8 cellular contexts compared by ENCODE assay signal in the genomic region with DNA sequence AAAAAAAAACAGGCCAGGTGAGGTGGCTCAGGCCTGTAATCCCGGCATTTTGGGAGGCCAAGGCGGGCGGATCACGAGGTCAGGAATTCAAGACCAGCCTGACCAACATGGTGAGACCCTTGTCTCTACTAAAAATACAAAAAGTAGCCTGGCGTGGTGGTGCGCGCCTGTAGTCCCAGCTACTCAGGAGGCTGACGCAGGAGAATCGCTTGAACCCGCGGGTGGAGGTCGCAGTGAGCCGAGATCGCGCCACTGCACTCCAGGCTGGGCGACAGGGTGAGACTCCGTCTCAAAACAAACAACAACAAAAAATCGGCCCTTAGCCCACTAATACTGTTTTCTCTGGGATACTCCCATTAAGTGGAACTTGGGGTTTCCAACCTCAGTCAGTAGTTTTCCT. TPM values are rescaled to one million over a fixed set of nuclear protein-coding genes. Genes with fewer than 3 reads are reported as not detected.
DNase-seq lines count a peak whose midpoint lies in the region; ATAC-seq and TF ChIP-seq lines count a peak whose summit lies in the region.
"Not testable (repeated sequence)": the region's sequence is repeated elsewhere in the genome, so short reads cannot be mapped to it uniquely, and the experiment has no call there.

No MANE protein-coding gene starts in this region.

- peak overlapping the region; percentile 79 for H3K9ac ChIP-seq in Loucy (ENCODE audit: low read depth, low read length, poor library complexity, severe bottlenecking)

- H3F3A ChIP-seq in Loucy (ENCODE audit: low read depth), result not testable (repeated sequence)

- not testable (repeated sequence) for H3K9me3 Mint-ChIP-seq in Calu3 (ENCODE audit: low read depth, unreplicated experiment); activated CD4-positive, alpha-beta T cell treated with anti-CD3 and anti-CD28 coated beads for 36 hours (ENCODE audit: low read depth); memory B cell

- H2AFZ ChIP-seq in Loucy (ENCODE audit: low read length), result not testable (repeated sequence)

- not testable (repeated sequence) for TF ChIP-seq CTCF in Calu3 (IDR thresholded peaks at IDR 0.05; ENCODE audit: unreplicated experiment); Loucy (conservative IDR thresholded peaks at IDR 0.05; ENCODE audit: low read length); body of pancreas (IDR thresholded peaks at IDR 0.05); fibroblast of pulmonary artery (IDR thresholded peaks at IDR 0.05; ENCODE audit: low read length, missing control alignments); psoas muscle (IDR thresholded peaks at IDR 0.05); upper lobe of right lung (IDR thresholded peaks at IDR 0.05)

- H3K4me3 Mint-ChIP-seq in Calu3 (ENCODE audit: low read depth, unreplicated experiment) (peak overlapping the region; percentile 99), memory B cell (peak overlapping the region; percentile 24)
- H3K4me3 Mint-ChIP-seq in activated CD4-positive, alpha-beta T cell treated with anti-CD3 and anti-CD28 coated beads for 36 hours, result peak overlapping the region; percentile 95

- not testable (repeated sequence) for H3K4me1 Mint-ChIP-seq in Calu3 (ENCODE audit: low read depth, unreplicated experiment)
- peaks cover 34% of the 10 kb centered on the region for H3K4me1 Mint-ChIP-seq in activated CD4-positive, alpha-beta T cell treated with anti-CD3 and anti-CD28 coated beads for 36 hours
- peaks cover 26% of the 10 kb centered on the region for H3K4me1 Mint-ChIP-seq in memory B cell

- not testable (repeated sequence) for H3K9me3 ChIP-seq in Loucy (ENCODE audit: insufficient read depth, low read depth, low read length); body of pancreas; psoas muscle; upper lobe of right lung

- H3K27ac ChIP-seq in body of pancreas, result peak overlapping the region in 2 of 4 donors; percentile 92 to 95
- H3K27ac ChIP-seq in psoas muscle, upper lobe of right lung: not testable (repeated sequence)

- not testable (repeated sequence) for H4K20me1 ChIP-seq in Loucy (ENCODE audit: insufficient read depth, low read length, poor library complexity, severe bottlenecking)

- not testable (repeated sequence) for H3K36me3 ChIP-seq in Loucy (ENCODE audit: insufficient read depth, low read length); body of pancreas (replicated peaks in 1 of 2; ENCODE audit: insufficient read depth in 1 of 2, low read depth in 2 of 2)
- H3K36me3 ChIP-seq in psoas muscle (ENCODE audit: insufficient read depth in 1 of 2, low read depth in 1 of 2), result peaks cover 10 to 33% of the 10 kb centered on the region in 2 donors
- peaks cover 25% of the 10 kb centered on the region for H3K36me3 ChIP-seq in upper lobe of right lung

- H3K27ac Mint-ChIP-seq in Calu3 (ENCODE audit: unreplicated experiment); activated CD4-positive, alpha-beta T cell treated with anti-CD3 and anti-CD28 coated beads for 36 hours; memory B cell: not testable (repeated sequence)

- H3K4me2 ChIP-seq in Loucy (ENCODE audit: low read depth, low read length, poor library complexity, severe bottlenecking), result peak overlapping the region; percentile 83

- CTCF ChIA-PET in Calu3 (lab: Charles Lee), result not testable (repeated sequence)
- CTCF ChIA-PET in activated CD4-positive, alpha-beta T cell treated with anti-CD3 and anti-CD28 coated beads for 36 hours (lab: Charles Lee), result interaction anchor here (4.1 kb wide), 1 partner anchor 126 kb away, joined by 26 read pairs; a partner anchor contains a TSS

- DNase-seq in Calu3; activated CD4-positive, alpha-beta T cell treated with anti-CD3 and anti-CD28 coated beads for 36 hours; body of pancreas; fibroblast of pulmonary artery (ENCODE audit: low read depth); memory B cell (ENCODE audit: low spot score in 2 of 2); psoas muscle; upper lobe of right lung: not testable (repeated sequence)

- not testable (repeated sequence) for BruUV-seq in Calu3 (replicated peaks; lab: Mats Ljungman, UMichigan)

- not testable (repeated sequence) for H3K27me3 Mint-ChIP-seq in Calu3 (ENCODE audit: unreplicated experiment); activated CD4-positive, alpha-beta T cell treated with anti-CD3 and anti-CD28 coated beads for 36 hours; memory B cell

- 32 to 48% methylated on average over 18 of the region's 18 CpGs for WGBS in body of pancreas, 2 donors
- WGBS in psoas muscle, 3 donors, result 90 to 94% (median 90%) methylated on average over 13 to 17 of the region's 18 CpGs

- POLR2A ChIA-PET in activated CD4-positive, alpha-beta T cell treated with anti-CD3 and anti-CD28 coated beads for 36 hours (lab: Charles Lee), result interaction anchor here (0.7 kb wide), 1 partner anchor 117 kb away, joined by 5 read pairs; no protein-coding TSS in a partner anchor

- not testable (repeated sequence) for ATAC-seq in activated CD4-positive, alpha-beta T cell treated with anti-CD3 and anti-CD28 coated beads for 36 hours; body of pancreas; memory B cell (ENCODE audit: low read depth); psoas muscle; upper lobe of right lung

- H3K4me3 ChIP-seq in Loucy (ENCODE audit: low read length, poor library complexity, severe bottlenecking) (peak overlapping the region; percentile 92), body of pancreas (peak overlapping the region; percentile 72 to 78), fibroblast of pulmonary artery (replicated peaks; ENCODE audit: low read depth, low read length) (peak overlapping the region; percentile 87), psoas muscle (peak overlapping the region; percentile 97), upper lobe of right lung (peak overlapping the region; percentile 86)

- H3K4me1 ChIP-seq in Loucy (ENCODE audit: insufficient read depth, low read length, poor library complexity, severe bottlenecking) (peaks cover 39% of the 10 kb centered on the region), body of pancreas (peaks cover 38% of the 10 kb centered on the region), upper lobe of right lung (peaks cover 12% of the 10 kb centered on the region)
- H3K4me1 ChIP-seq in psoas muscle, result not testable (repeated sequence)

- not testable (repeated sequence) for H3K9me2 ChIP-seq in Loucy (replicated peaks; ENCODE audit: low read depth, low read length)

- not testable (repeated sequence) for TF ChIP-seq POLR2A in body of pancreas (IDR thresholded peaks at IDR 0.05)

- not testable (repeated sequence) for H3K27me3 ChIP-seq in Loucy (ENCODE audit: insufficient read depth, low read length, poor library complexity, severe bottlenecking); body of pancreas; psoas muscle (ENCODE audit: insufficient read depth in 3 of 3, low read length in 2 of 3); upper lobe of right lung

- peaks cover 40% of the 10 kb centered on the region for H3K36me3 Mint-ChIP-seq in Calu3 (ENCODE audit: insufficient read depth, unreplicated experiment)
- H3K36me3 Mint-ChIP-seq in activated CD4-positive, alpha-beta T cell treated with anti-CD3 and anti-CD28 coated beads for 36 hours (ENCODE audit: low read depth), result peaks cover 23% of the 10 kb centered on the region
- H3K36me3 Mint-ChIP-seq in memory B cell, result not testable (repeated sequence)

- peaks cover 42% of the 10 kb centered on the region for H3K79me2 ChIP-seq in Loucy (ENCODE audit: insufficient read depth, low read length)

- intact Hi-C loops in Calu3 (cut with micrococcal nuclease; ENCODE audit: unreplicated experiment) (loop anchor here (5.0 kb wide), 2 partner anchors 120 to 945 kb away; a partner anchor contains a TSS), psoas muscle (cut with DNase I) (loop anchor here in 1 of 2 donors (5.0 kb wide), 1 partner anchor 125 kb away; a partner anchor contains a TSS)
- intact Hi-C loops in activated CD4-positive, alpha-beta T cell treated with anti-CD3 and anti-CD28 coated beads for 36 hours (cut with DNase I, micrococcal nuclease), result loop anchor here (2.0 to 10.0 kb wide), 5 partner anchors 23 to 1439 kb away; a partner anchor contains a TSS
- intact Hi-C loops in body of pancreas (cut with DNase I); upper lobe of right lung (cut with DNase I): not testable (repeated sequence)

RNA-seq across cellular contexts. Expression of a gene that starts 1.1 kb away (rescaled TPM):
- total RNA-seq in Calu3 (2022) (41.2 and 46.6 TPM in 2 replicates), body of pancreas (10 to 100 TPM; 50.1 to 61.0 TPM), psoas muscle (10 to 100 TPM; 12.5 to 15.5 (median 12.7) TPM), upper lobe of right lung (37.3 TPM)
- 10 to 100 TPM; 12.6 to 19.6 TPM for total RNA-seq in activated CD4-positive, alpha-beta T cell treated with anti-CD3 and anti-CD28 coated beads for 36 hours
- 10 to 100 TPM in 1 of 3 donors, 1 to 10 TPM in 2; 6.5 to 18.0 (median 9.2) TPM for polyA plus RNA-seq in psoas muscle

RNA-seq across cellular contexts. Expression of a gene that starts 1.2 kb away (rescaled TPM):
- 3.2 and 4.0 TPM in 2 replicates for total RNA-seq in Calu3 (2022)
- 1 to 10 TPM; 1.6 to 1.9 TPM for total RNA-seq in activated CD4-positive, alpha-beta T cell treated with anti-CD3 and anti-CD28 coated beads for 36 hours
- 1 to 10 TPM; 4.3 to 5.4 TPM for total RNA-seq in body of pancreas
- 1 to 10 TPM; 1.7 to 2.3 (median 2.1) TPM for total RNA-seq in psoas muscle
- 1 to 10 TPM; 1.3 to 2.6 (median 2.0) TPM for polyA plus RNA-seq in psoas muscle
- 3.5 TPM for total RNA-seq in upper lobe of right lung

Comparison
In these comparisons a context has a peak if more than half of its experiments do, and no peak if none do; other contexts are left out.
1. H3K4me3 Mint-ChIP-seq: peak in every context shown above with its lines; median percentile 99 in Calu3; 95 in activated CD4-positive, alpha-beta T cell treated with anti-CD3 and anti-CD28 coated beads for 36 hours; 24 in memory B cell.